In the genomic region with DNA sequence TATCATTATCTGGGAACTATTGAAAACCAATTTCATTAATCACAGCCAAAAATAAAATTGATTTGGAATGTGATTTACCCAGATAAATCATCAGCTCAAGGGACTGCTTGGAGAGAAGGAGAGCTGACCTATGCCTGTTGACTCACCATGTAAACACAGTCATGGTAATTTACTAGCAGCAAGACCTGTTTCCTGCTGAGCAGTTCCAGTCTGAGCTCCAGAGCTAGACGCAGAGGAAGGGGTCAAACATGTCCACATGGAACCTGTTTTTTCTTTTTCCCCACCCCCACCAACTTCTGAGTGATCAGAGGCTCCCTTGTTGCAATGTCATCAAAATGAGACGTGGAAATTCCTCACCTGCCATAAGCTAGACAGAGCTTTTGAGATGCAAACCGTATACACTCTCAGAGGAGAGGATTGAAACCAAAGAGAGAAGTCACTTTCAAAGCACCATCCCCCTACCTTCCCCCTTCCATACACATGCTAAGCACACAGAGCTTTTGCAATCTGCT, we compare ENCODE assay signal across 8 cellular contexts. TPM values are rescaled to one million over a fixed set of nuclear protein-coding genes. Genes with fewer than 3 reads are reported as not detected.
A peak's percentile ranks its signal among the peaks of the same experiment; 100 is the strongest.
DNase-seq lines count a peak whose midpoint lies in the region; ATAC-seq, FAIRE-seq and TF ChIP-seq lines count a peak whose summit lies in the region.

No MANE protein-coding gene starts in this region.

- no peak overlapping the region for H3K4me3 ChIP-seq in keratinocyte (ENCODE audit: control insufficient read depth in 2 of 3, extremely low read depth in 1 of 3, insufficient read depth in 2 of 3, low read depth in 1 of 3, low read length in 3 of 3)

- no peaks in the 10 kb centered on the region for H4K20me1 ChIP-seq in keratinocyte (ENCODE audit: control insufficient read depth, extremely low read depth, insufficient read depth, low read length)

- intact Hi-C loops in activated T-helper 2 cell treated with anti-CD3 and anti-CD28 coated beads, Interferon-gamma antibody, Interleukin-2, Interleukin-4, amounts not matched to agents 10 μg/mL and 5 μg/mL and 100 μg/mL, durations not matched to agents 14 hours and 24 hours and 36 hours (cut with micrococcal nuclease), result no loop called here

- ATAC-seq in HG03439 (IDR thresholded peaks at IDR 0.05; ENCODE audit: unreplicated experiment) (no peak), HG03354 (IDR thresholded peaks at IDR 0.05; ENCODE audit: poor library complexity, severe bottlenecking, unreplicated experiment) (no peak)

- peak overlapping the region; percentile 42 for H3K27ac Mint-ChIP-seq in activated T-helper 2 cell treated with anti-CD3 and anti-CD28 coated beads, Interferon-gamma antibody, Interleukin-2, Interleukin-4, amounts not matched to agents 10 μg/mL and 5 μg/mL and 100 μg/mL, durations not matched to agents 14 hours and 24 hours and 36 hours

- no peaks in the 10 kb centered on the region for H3K79me2 ChIP-seq in keratinocyte (ENCODE audit: control insufficient read depth, insufficient read depth, low read length)

- H3K27me3 Mint-ChIP-seq in activated T-helper 2 cell treated with anti-CD3 and anti-CD28 coated beads, Interferon-gamma antibody, Interleukin-2, Interleukin-4, amounts not matched to agents 10 μg/mL and 5 μg/mL and 100 μg/mL, durations not matched to agents 14 hours and 24 hours and 36 hours (ENCODE audit: low read depth), result no peaks in the 10 kb centered on the region

- no peaks in the 10 kb centered on the region for H3K9me3 Mint-ChIP-seq in activated T-helper 2 cell treated with anti-CD3 and anti-CD28 coated beads, Interferon-gamma antibody, Interleukin-2, Interleukin-4, amounts not matched to agents 10 μg/mL and 5 μg/mL and 100 μg/mL, durations not matched to agents 14 hours and 24 hours and 36 hours

- peak overlapping the region; percentile 32 for H3K27ac ChIP-seq in keratinocyte (ENCODE audit: control insufficient read depth, insufficient read depth, low read length)

- no peaks in the 10 kb centered on the region for H3K27me3 ChIP-seq in keratinocyte (ENCODE audit: control insufficient read depth, extremely low read depth, insufficient read depth, low read length)

- peak; percentile 62 for DNase-seq in GM03348 (ENCODE audit: low spot score)
- DNase-seq in NCI-H1092 (lab: John Stamatoyannopoulos, UW), result peak; percentile 33
- no peak for DNase-seq in activated T-helper 2 cell treated with anti-CD3 and anti-CD28 coated beads, Interferon-gamma antibody, Interleukin-2, Interleukin-4, amounts not matched to agents 10 μg/mL and 5 μg/mL and 100 μg/mL, durations not matched to agents 14 hours and 24 hours and 36 hours (ENCODE audit: low spot score)
- DNase-seq in keratinocyte (ENCODE audit: low read depth, low spot score), result no peak
- no peak for DNase-seq in stimulated activated CD8-positive, alpha-beta memory T cell treated with anti-CD3 and anti-CD28 coated beads, Interleukin-4, amount 100 ng/mL, for 48 hours
- DNase-seq in NCI-H524 treated with DMSO at 0.1 percent for 48 hours (lab: John Stamatoyannopoulos, UW), result no peak

- peaks cover 24% of the 10 kb centered on the region for H3K4me1 Mint-ChIP-seq in activated T-helper 2 cell treated with anti-CD3 and anti-CD28 coated beads, Interferon-gamma antibody, Interleukin-2, Interleukin-4, amounts not matched to agents 10 μg/mL and 5 μg/mL and 100 μg/mL, durations not matched to agents 14 hours and 24 hours and 36 hours (ENCODE audit: low read depth)

- peak; percentile 89 for FAIRE-seq in keratinocyte (lab: Jason Lieb, UNC)

- H3K9me3 ChIP-seq in keratinocyte (ENCODE audit: control insufficient read depth, low read depth, low read length), result no peaks in the 10 kb centered on the region

- peak overlapping the region; percentile 0 for H3K9ac ChIP-seq in keratinocyte (ENCODE audit: control insufficient read depth, extremely low read depth, insufficient read depth, low read length)

- TF ChIP-seq CTCF in keratinocyte (optimal IDR thresholded peaks at IDR 0.05 in 1 of 3, IDR thresholded peaks at IDR 0.05 in 1 of 3, conservative IDR thresholded peaks at IDR 0.05 in 1 of 3; ENCODE audit: extremely low read depth in 1 of 3, insufficient read depth in 2 of 3, low read length in 3 of 3), result no peak

- peak overlapping the region; percentile 25 for H2AFZ ChIP-seq in keratinocyte (ENCODE audit: control insufficient read depth, low read length)

- H3K4me1 ChIP-seq in keratinocyte (ENCODE audit: control insufficient read depth, extremely low read depth, insufficient read depth, low read length), result peaks cover 21% of the 10 kb centered on the region

- H3K36me3 Mint-ChIP-seq in activated T-helper 2 cell treated with anti-CD3 and anti-CD28 coated beads, Interferon-gamma antibody, Interleukin-2, Interleukin-4, amounts not matched to agents 10 μg/mL and 5 μg/mL and 100 μg/mL, durations not matched to agents 14 hours and 24 hours and 36 hours (ENCODE audit: low read depth), result no peaks in the 10 kb centered on the region

- peak overlapping the region; percentile 49 for H3K4me2 ChIP-seq in keratinocyte (ENCODE audit: control insufficient read depth, extremely low read depth, insufficient read depth, low read depth, low read length)

- dilution Hi-C loops in keratinocyte (cut with MboI; ENCODE audit: extremely low pct_ligation_motif_present, low sequenced_read_pairs), result no loop called here

- H3K4me3 Mint-ChIP-seq in activated T-helper 2 cell treated with anti-CD3 and anti-CD28 coated beads, Interferon-gamma antibody, Interleukin-2, Interleukin-4, amounts not matched to agents 10 μg/mL and 5 μg/mL and 100 μg/mL, durations not matched to agents 14 hours and 24 hours and 36 hours (ENCODE audit: low read depth), result no peak overlapping the region

- H3K36me3 ChIP-seq in keratinocyte (ENCODE audit: control insufficient read depth in 2 of 2, extremely low read depth in 1 of 2, insufficient read depth in 2 of 2, low read length in 2 of 2), result no peaks in the 10 kb centered on the region

- no peaks in the 10 kb centered on the region for H3K9me1 ChIP-seq in keratinocyte (ENCODE audit: control insufficient read depth, extremely low read depth, insufficient read depth, low read length)

RNA-seq across cellular contexts. Expression of gene PTGFRN, which starts 56.0 kb away (rescaled TPM):
- 19.1 and 23.2 TPM in 2 replicates for total RNA-seq in activated T-helper 2 cell treated with anti-CD3 and anti-CD28 coated beads, Interferon-gamma antibody, Interleukin-2, Interleukin-4, amounts not matched to agents 10 μg/mL and 5 μg/mL and 100 μg/mL, durations not matched to agents 14 hours and 24 hours and 36 hours
- 153 to 177 TPM (median 172 TPM) in 3 replicates for polyA plus RNA-seq in keratinocyte
- polyA plus RNA-seq in keratinocyte (2011; ENCODE audit: low read depth), result 26.7 TPM
- 76.8 and 129 TPM in 2 replicates for polyA plus RNA-seq in keratinocyte (2011; cell fraction: cytosol; rRNA removed)
- polyA plus RNA-seq in keratinocyte (2011; cell fraction: nucleus; rRNA removed), result 521 and 554 TPM in 2 replicates
- polyA plus RNA-seq in keratinocyte (2012; ENCODE audit: low replicate concordance), result 122 and 205 TPM in 2 replicates
- polyA minus RNA-seq in keratinocyte, result 166 to 258 TPM (median 258 TPM) in 3 replicates
- polyA minus RNA-seq in keratinocyte (2011; cell fraction: cytosol; rRNA and poly(A)+ RNA removed), result 121 TPM
- polyA minus RNA-seq in keratinocyte (2011; cell fraction: nucleus; rRNA and poly(A)+ RNA removed), result 395 and 657 TPM in 2 replicates

Comparison
In these comparisons a context has a peak if more than half of its experiments do, and no peak if none do; other contexts are left out.
1. DNase-seq: peak in GM03348 (single experiment) and NCI-H1092 (single experiment); none in activated T-helper 2 cell treated with anti-CD3 and anti-CD28 coated beads, Interferon-gamma antibody, Interleukin-2, Interleukin-4, amounts not matched to agents 10 μg/mL and 5 μg/mL and 100 μg/mL, durations not matched to agents 14 hours and 24 hours and 36 hours (single experiment), keratinocyte (single experiment), stimulated activated CD8-positive, alpha-beta memory T cell treated with anti-CD3 and anti-CD28 coated beads, Interleukin-4, amount 100 ng/mL, for 48 hours (single experiment) and NCI-H524 treated with DMSO at 0.1 percent for 48 hours (single experiment).